12 cellular contexts compared by ENCODE assay signal in the genomic region with DNA sequence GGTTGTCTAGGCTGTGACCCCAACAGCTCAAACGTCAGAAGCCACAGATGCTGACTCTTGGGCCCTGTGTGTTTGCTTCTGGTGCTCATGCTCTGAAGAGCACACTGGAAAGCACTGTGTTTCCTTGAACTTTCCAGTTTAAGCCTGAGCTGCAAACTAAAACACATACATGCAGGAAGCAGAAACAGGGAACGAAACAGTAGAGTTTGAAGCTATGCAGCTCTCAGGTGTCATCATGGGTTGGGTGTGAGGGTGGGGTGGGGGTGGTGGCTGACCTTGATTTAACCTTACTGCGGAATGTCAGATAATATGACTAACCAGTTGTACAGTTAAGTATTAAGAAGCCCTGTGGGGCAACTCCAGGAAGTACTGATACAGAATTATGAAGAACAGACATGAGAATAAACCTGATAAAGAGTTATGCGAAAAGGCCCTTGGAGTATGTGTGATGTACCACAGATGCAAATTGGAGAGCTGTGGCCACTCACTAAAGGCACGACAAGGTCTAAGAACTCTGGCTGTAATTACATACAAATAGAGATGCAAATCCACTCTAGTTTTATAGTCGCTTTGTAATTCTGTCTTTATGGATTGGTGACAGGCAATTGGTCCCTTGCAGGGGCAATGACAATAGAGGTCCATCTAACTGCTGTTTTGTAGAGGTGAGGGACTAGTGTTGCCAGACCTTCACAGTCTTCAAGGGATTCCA.
DNase-seq lines count a peak whose midpoint lies in the region; ATAC-seq and TF ChIP-seq lines count a peak whose summit lies in the region.
"Had no signal": no experiment of that assay in that cellular context is flagged by ENCODE, and none has a peak within 500 bp of the region (broad histone marks: within the 10 kb centered on the region; RNA-seq: fewer than 3 reads in every experiment).

No MANE protein-coding gene starts in this region.

- no peak overlapping the region for H3K9ac ChIP-seq in GM23248
- H3K9ac ChIP-seq in NT2/D1 (ENCODE audit: insufficient read length, low read depth): no peak overlapping the region

- no peaks in the 10 kb centered on the region for H4K20me1 ChIP-seq in GM23248 (ENCODE audit: insufficient read depth)

- no peaks in the 10 kb centered on the region for H3K36me3 ChIP-seq in GM23248 (ENCODE audit: low read depth)
- H3K36me3 ChIP-seq in NT2/D1 (ENCODE audit: insufficient read depth, insufficient read length, low read length): no peaks in the 10 kb centered on the region
- no peaks in the 10 kb centered on the region for H3K36me3 ChIP-seq in esophagus squamous epithelium
- H3K36me3 ChIP-seq: right lobe of liver, uterus had no signal

- H3K79me2 ChIP-seq in GM23248 (ENCODE audit: insufficient read depth): no peaks in the 10 kb centered on the region

- intact Hi-C loops in esophagus squamous epithelium (cut with DNase I) (no loop called here), sciatic nerve (cut with DNase I) (no loop called here)

- H3K27ac ChIP-seq in GM23248 (no peak overlapping the region), esophagus squamous epithelium (peak overlapping the region; percentile 18 to 52 (median 32))
- H3K27ac ChIP-seq: right lobe of liver, uterus had no signal

- H3K9me3 ChIP-seq in GM23248 (ENCODE audit: low read depth) (no peaks in the 10 kb centered on the region), NT2/D1 (ENCODE audit: insufficient read depth, low read length) (no peaks in the 10 kb centered on the region), esophagus squamous epithelium (no peaks in the 10 kb centered on the region)
- H3K9me3 ChIP-seq: right lobe of liver, uterus had no signal

- H3F3A ChIP-seq in GM23248 (ENCODE audit: insufficient read depth): no peaks in the 10 kb centered on the region

- H2AFZ ChIP-seq in GM23248: peak overlapping the region; percentile 36

- ATAC-seq in sciatic nerve (peak; percentile 55), GM19035 (IDR thresholded peaks at IDR 0.05; ENCODE audit: unreplicated experiment) (no peak)
- ATAC-seq: Panc1 had no signal

- TF ChIP-seq POLR2A in esophagus squamous epithelium (IDR thresholded peaks at IDR 0.05): no peak

- no peak overlapping the region for H3K4me2 ChIP-seq in GM23248 (ENCODE audit: unreplicated experiment)

- H3K27me3 ChIP-seq in GM23248 (replicated peaks; ENCODE audit: insufficient read depth): no peaks in the 10 kb centered on the region; the same call in 1 of the 2 replicates
- no peaks in the 10 kb centered on the region for H3K27me3 ChIP-seq in NT2/D1 (ENCODE audit: insufficient read depth, insufficient read length)
- no peaks in the 10 kb centered on the region for H3K27me3 ChIP-seq in esophagus squamous epithelium
- H3K27me3 ChIP-seq: right lobe of liver, uterus had no signal

- no peaks in the 10 kb centered on the region for H3K9me2 ChIP-seq in GM23248 (ENCODE audit: insufficient read depth)

- no peak for TF ChIP-seq CTCF in esophagus squamous epithelium (IDR thresholded peaks at IDR 0.05)

- H3K4me1 ChIP-seq in GM23248 (ENCODE audit: insufficient read depth) (no peaks in the 10 kb centered on the region), NT2/D1 (ENCODE audit: insufficient read depth, insufficient read length) (no peaks in the 10 kb centered on the region), esophagus squamous epithelium (peaks cover 0 to 10% (median 6%) of the 10 kb centered on the region in 3 donors)
- H3K4me1 ChIP-seq: uterus had no signal

- in situ Hi-C loops in GM23248 (cut with MboI): no loop called here

- H3K4me3 ChIP-seq in GM23248 (no peak overlapping the region), NT2/D1 (ENCODE audit: insufficient read length, low read depth) (no peak overlapping the region), esophagus squamous epithelium (no peak overlapping the region)
- H3K4me3 ChIP-seq: right lobe of liver, uterus had no signal

- 54 to 55% methylated on average over 6 of the region's 6 CpGs for WGBS in GM23248 (ENCODE audit: low coverage in 1 of 2, low lambda C conversion rate in 2 of 2, missing lambda C conversion rate in 2 of 2), 2 experiments
- 52 to 60% methylated on average over 6 of the region's 6 CpGs for WGBS in esophagus squamous epithelium, 2 donors

- DNase-seq in GM23248 (peak; percentile 10), NT2/D1 (ENCODE audit: low read depth, low spot score) (peak; percentile 20), esophagus squamous epithelium (lab: John Stamatoyannopoulos, UW) (no peak), sciatic nerve (ENCODE audit: low spot score) (no peak), islet precursor cell (no peak), activated gamma-delta T cell treated with Interleukin-2 at 50 U/mL for 16 hours (no peak)
- DNase-seq: glutamatergic neuron, NCI-H2029 treated with DMSO at 0.1 percent for 48 hours, right lobe of liver, uterus had no signal

Comparison
In these comparisons a context has a peak if more than half of its experiments do, and no peak if none do; other contexts are left out.
1. DNase-seq: peak in GM23248 (single experiment) and NT2/D1 (single experiment); none in esophagus squamous epithelium (single experiment), sciatic nerve (single experiment), islet precursor cell (single experiment) and activated gamma-delta T cell treated with Interleukin-2 at 50 U/mL for 16 hours (single experiment).